In the genomic region with DNA sequence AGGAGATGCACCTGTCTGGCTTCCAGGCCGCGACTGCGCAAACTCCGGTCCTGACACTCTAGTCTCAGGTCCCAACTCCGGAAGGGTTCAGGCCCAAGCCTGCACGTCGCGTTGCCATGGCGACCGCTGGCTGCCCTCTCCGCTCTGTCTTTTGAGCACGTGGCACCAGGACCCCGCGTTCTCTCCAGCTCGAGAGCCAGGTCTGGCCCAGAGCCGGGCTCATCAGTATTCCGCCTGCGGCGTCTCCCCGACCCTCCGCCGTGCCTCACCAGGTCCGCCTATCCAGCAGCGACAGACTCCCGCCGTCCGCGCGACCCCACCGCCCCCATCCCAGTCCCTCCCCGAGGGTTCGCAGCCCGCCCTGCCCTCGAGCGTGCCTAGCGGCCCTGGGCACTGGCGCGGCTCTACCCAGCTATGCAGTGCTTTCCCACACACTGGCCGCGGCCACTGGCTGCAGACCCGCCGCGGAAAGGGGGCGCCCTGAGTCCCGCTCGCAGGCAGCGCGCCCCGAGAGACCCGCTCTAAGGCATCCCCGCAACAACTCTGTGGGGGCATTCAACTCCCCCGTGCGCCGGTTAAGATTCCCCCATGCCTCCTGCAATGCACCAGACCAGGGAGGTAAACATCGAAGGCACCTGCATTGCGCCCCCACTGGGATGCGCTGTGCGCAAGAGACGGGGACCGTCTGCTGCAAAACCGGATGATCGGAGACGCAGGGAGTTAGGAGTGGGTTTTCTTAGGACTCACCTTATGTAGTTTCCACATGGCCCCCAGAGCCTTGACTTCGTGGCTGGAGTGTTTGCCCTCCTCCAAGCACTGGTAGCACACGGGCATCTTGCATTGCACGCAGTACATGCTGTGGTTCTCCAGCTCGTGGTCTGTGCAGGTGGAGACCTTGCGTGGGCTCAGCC, we compare ENCODE assay signal across 8 cellular contexts. TPM values are rescaled to one million over a fixed set of nuclear protein-coding genes. Genes with fewer than 3 reads are reported as not detected.
DNase-seq lines count a peak whose midpoint lies in the region; ATAC-seq, FAIRE-seq and TF ChIP-seq lines count a peak whose summit lies in the region.

No MANE protein-coding gene starts in this region.

- WGBS in H1 (ENCODE audit: extremely low coverage in 1 of 2, insufficient coverage in 1 of 2, insufficient read length in 1 of 2, insufficient replicate concordance in 2 of 2, low coverage in 1 of 2, low lambda C conversion rate in 2 of 2, missing lambda C conversion rate in 1 of 2), 2 experiments = 9% methylated on average over 53 of the region's 68 CpGs; no CpG with 5 or more reads in 1 of the 2 experiments

- H3K27me3 ChIP-seq in H1 (replicated peaks in 1 of 4; ENCODE audit: control insufficient read depth in 3 of 4, extremely low read depth in 1 of 4, insufficient read depth in 3 of 4, low read length in 3 of 4) = peaks cover 19 to 46% (median 28%) of the 10 kb centered on the region in 4 experiments

- H3K9ac ChIP-seq in H1 (replicated peaks in 1 of 4; ENCODE audit: extremely low read depth in 1 of 4, low read depth in 3 of 4, low read length in 3 of 4) = no peak overlapping the region

- H2BK15ac ChIP-seq in H1 (ENCODE audit: low read length) = peak overlapping the region; percentile 9; the same call in 1 of the 2 replicates

- peak; percentile 58 for DNase-seq in GM10266 (ENCODE audit: extremely low spot score)
- DNase-seq in NCI-H2107 (lab: John Stamatoyannopoulos, UW) = peak; percentile 71
- peak; percentile 11 to 13 for DNase-seq in activated CD4-positive, alpha-beta T cell treated with anti-CD3 and anti-CD28 coated beads, Interleukin-2, amount 50 U/mL, for 24 hours (ENCODE audit: low read depth in 1 of 2, low spot score in 1 of 2)
- peak in 1 of 2 experiments; percentile 80 for DNase-seq in H1 (ENCODE audit: low read depth in 1 of 2, low spot score in 2 of 2)
- peak; percentile 40 to 80 (median 56) for DNase-seq in naive thymus-derived CD8-positive, alpha-beta T cell
- DNase-seq in superior temporal gyrus (ENCODE audit: extremely low spot score) = peak; percentile 79
- no peak for DNase-seq in middle frontal gyrus (ENCODE audit: extremely low spot score, low spot score)

- H3K18ac ChIP-seq in H1 (ENCODE audit: extremely low read depth, low read length) = no peak overlapping the region

- H3K9me3 ChIP-seq in H1 (ENCODE audit: insufficient read depth in 2 of 2, low read depth in 1 of 2, low read length in 1 of 2) = no peaks in the 10 kb centered on the region

- peak overlapping the region in 2 of 10 donors; percentile 22 to 68 for H3K27ac Mint-ChIP-seq in naive thymus-derived CD8-positive, alpha-beta T cell

- no peaks in the 10 kb centered on the region for H3K79me1 ChIP-seq in H1 (ENCODE audit: low read depth, low read length)

- TF ChIP-seq CTCF in GM10266 (IDR thresholded peaks at IDR 0.05; ENCODE audit: control insufficient read depth, insufficient read depth, low read depth, missing control alignments) (peak; percentile 48), H1 (IDR thresholded peaks at IDR 0.05; ENCODE audit: control extremely low read depth in 1 of 3, insufficient read depth in 1 of 3, low read depth in 1 of 3, low read length in 3 of 3) (peak; percentile 31 to 60 (median 60))

- no peaks in the 10 kb centered on the region for H3K9me3 Mint-ChIP-seq in naive thymus-derived CD8-positive, alpha-beta T cell

- H3K79me2 ChIP-seq in H1 (ENCODE audit: control insufficient read depth in 1 of 2, insufficient read depth in 2 of 2, low read length in 2 of 2) = no peaks in the 10 kb centered on the region

- peak overlapping the region; percentile 86 to 96 for H3K4me2 ChIP-seq in H1 (ENCODE audit: insufficient read depth in 1 of 2, low read depth in 2 of 2, low read length in 2 of 2)

- H3K23me2 ChIP-seq in H1 (ENCODE audit: low read depth, low read length) = peaks cover 23% of the 10 kb centered on the region; the same call in 1 of the 2 replicates

- H4K20me1 ChIP-seq in H1 (replicated peaks in 1 of 2; ENCODE audit: control insufficient read depth in 1 of 2, insufficient read depth in 2 of 2, low read length in 2 of 2) = peaks cover 3 to 5% of the 10 kb centered on the region in 2 experiments

- H2BK5ac ChIP-seq in H1 (ENCODE audit: low read depth, low read length) = no peak overlapping the region

- H3K4me3 Mint-ChIP-seq in naive thymus-derived CD8-positive, alpha-beta T cell = peak overlapping the region; percentile 87 to 97 (median 92)

- H2BK20ac ChIP-seq in H1 (ENCODE audit: low read length) = no peak overlapping the region

- no peak for FAIRE-seq in H1 (lab: Jason Lieb, UNC)

- no peak overlapping the region for H2AK5ac ChIP-seq in H1 (ENCODE audit: low read depth, low read length)

- no peak overlapping the region for H4K5ac ChIP-seq in H1 (ENCODE audit: insufficient read length, low read depth, low read length)

- no peak overlapping the region; the same call in 1 of the 2 replicates for H2AFZ ChIP-seq in H1 (ENCODE audit: low read length)

- H2BK12ac ChIP-seq in H1 (ENCODE audit: low read depth, low read length) = no peak overlapping the region; the same call in 1 of the 2 replicates

- H3K27me3 Mint-ChIP-seq in naive thymus-derived CD8-positive, alpha-beta T cell = peaks cover 0 to 12% (median 0%) of the 10 kb centered on the region in 5 donors

- H3K4me3 ChIP-seq in H1 (ENCODE audit: extremely low read depth in 1 of 4, insufficient read depth in 2 of 4, low read depth in 3 of 4, low read length in 4 of 4) = peak overlapping the region; percentile 44 to 75 (median 64)

- no peaks in the 10 kb centered on the region for H3K36me3 Mint-ChIP-seq in naive thymus-derived CD8-positive, alpha-beta T cell

- H3K14ac ChIP-seq in H1 (ENCODE audit: insufficient read length) = no peak overlapping the region

- TF ChIP-seq EP300 in H1 (IDR thresholded peaks at IDR 0.05; ENCODE audit: borderline replicate concordance in 1 of 2, low read depth in 2 of 2, low read length in 2 of 2) = no peak

- H3K4ac ChIP-seq in H1 (replicated peaks; ENCODE audit: insufficient read length, low read depth, low read length) = no peak overlapping the region

- CTCF ChIA-PET in H1 (lab: Charles Lee; ENCODE audit: partially characterized antibody) = interaction anchor here (0.6 to 2.1 kb wide), 14 partner anchors 10 to 136 kb away, joined by 3 to 5 read pairs (median 4); no protein-coding TSS in a partner anchor

- TF ChIP-seq POLR2A in H1 (IDR thresholded peaks at IDR 0.05; ENCODE audit: control extremely low read depth in 1 of 2, low read depth in 2 of 2, low read length in 2 of 2) = no peak

- H3K56ac ChIP-seq in H1 (replicated peaks; ENCODE audit: insufficient read length, low read depth, low read length) = no peak overlapping the region

- no peak overlapping the region for H3K23ac ChIP-seq in H1 (ENCODE audit: insufficient read length)

- no peak overlapping the region for H4K91ac ChIP-seq in H1 (replicated peaks; ENCODE audit: insufficient read length, low read length)

- H2BK120ac ChIP-seq in H1 (replicated peaks; ENCODE audit: low read depth, low read length) = no peak overlapping the region

- peak; percentile 30 to 49 for ATAC-seq in naive thymus-derived CD8-positive, alpha-beta T cell
- no peak for ATAC-seq in HG03025 (IDR thresholded peaks at IDR 0.05; ENCODE audit: low FRiP score, unreplicated experiment)

- H3K27ac ChIP-seq in H1 (ENCODE audit: low read depth, low read length) = no peak overlapping the region

- H3K4me1 ChIP-seq in H1 (replicated peaks in 1 of 4; ENCODE audit: control insufficient read depth in 3 of 4, insufficient read depth in 4 of 4, low read length in 3 of 4) = peaks cover 0 to 21% (median 9%) of the 10 kb centered on the region in 4 experiments; a peak in 6 of 7 replicates

- peaks cover 5 to 30% (median 13%) of the 10 kb centered on the region in 4 donors for H3K4me1 Mint-ChIP-seq in naive thymus-derived CD8-positive, alpha-beta T cell

- H4K8ac ChIP-seq in H1 (ENCODE audit: extremely low read depth, insufficient read depth, low read length) = peak overlapping the region; percentile 31

- no peaks in the 10 kb centered on the region for H3K36me3 ChIP-seq in H1 (ENCODE audit: control insufficient read depth in 2 of 4, insufficient read depth in 4 of 4, low read length in 3 of 4)

- TF ChIP-seq RAD21 in H1 (IDR thresholded peaks at IDR 0.05 in 1 of 2, conservative IDR thresholded peaks at IDR 0.05 in 1 of 2; ENCODE audit: low read depth in 2 of 2, low read length in 2 of 2) = peak; percentile 37 to 59

- POLR2A ChIA-PET in H1 (lab: Charles Lee; ENCODE audit: partially characterized antibody) = interaction anchor here (1.0 to 1.4 kb wide), 2 partner anchors 149 to 425 kb away, joined by 3 to 4 read pairs; partner anchors contain the start of genes PYGL and SAV1
- POLR2A ChIA-PET in naive thymus-derived CD8-positive, alpha-beta T cell (lab: Charles Lee) = interaction anchor here (1.1 to 2.9 kb wide), 2 partner anchors 147 to 153 kb away, joined by 3 to 21 read pairs; partner anchors contain the start of gene TMX1

TF ChIP-seq in H1, 55 proteins besides CTCF, POLR2A, EP300 and RAD21 (continues in another document):
- TF ChIP-seq, protein P1, sequence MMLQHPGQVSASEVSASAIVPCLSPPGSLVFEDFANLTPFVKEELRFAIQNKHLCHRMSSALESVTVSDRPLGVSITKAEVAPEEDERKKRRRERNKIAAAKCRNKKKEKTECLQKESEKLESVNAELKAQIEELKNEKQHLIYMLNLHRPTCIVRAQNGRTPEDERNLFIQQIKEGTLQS (IDR thresholded peaks at IDR 0.05; ENCODE audit: insufficient read depth, low read depth, low read length) = no peak
- peak; percentile 92 for TF ChIP-seq E2F6 (IDR thresholded peaks at IDR 0.05)
- TF ChIP-seq RNF2 (IDR thresholded peaks at IDR 0.05; ENCODE audit: borderline replicate concordance, low read depth, low read length, missing control alignments, poor library complexity, severe bottlenecking) = peak; percentile 4
- TF ChIP-seq EZH2 (IDR thresholded peaks at IDR 0.05; ENCODE audit: low read depth, low read length, severe bottlenecking) = peak; percentile 85

RNA-seq across cellular contexts. Expression of gene TRIM9, which starts 1.3 kb away (rescaled TPM):
- total RNA-seq in H1 (2021; fragmentation: NEBNext Ultra II Directional; extraction: Animal tissue kit (Norgen Biotek cat#: 25700)) = 3.8 and 5.4 TPM in 2 replicates
- polyA plus RNA-seq in H1 (2011; rRNA removed) = 2.4 and 2.7 TPM in 2 replicates
- 1.9 TPM for polyA plus RNA-seq in H1 (2011; cell fraction: cytosol; rRNA removed)
- 6.6 TPM for polyA plus RNA-seq in H1 (2011; cell fraction: nucleus; rRNA removed)
- 2.4 to 4.3 TPM (median 3.3 TPM) in 4 replicates for polyA plus RNA-seq in H1 (2012, experiment 1 of 2)
- polyA plus RNA-seq in H1 (2012, experiment 2 of 2) = 0.80 TPM
- 2.0 TPM for polyA plus RNA-seq in H1 (2013, experiment 1 of 2)
- 2.1 TPM for polyA plus RNA-seq in H1 (2013, experiment 2 of 2)
- polyA minus RNA-seq in H1 (2011; rRNA and poly(A)+ RNA removed) = 5.5 and 11.8 TPM in 2 replicates
- 2.2 TPM for polyA minus RNA-seq in H1 (2011; cell fraction: cytosol; rRNA and poly(A)+ RNA removed)
- 12.0 TPM for polyA minus RNA-seq in H1 (2011; cell fraction: nucleus; rRNA and poly(A)+ RNA removed)
- 1 to 10 TPM; 2.2 to 2.8 TPM for total RNA-seq in naive thymus-derived CD8-positive, alpha-beta T cell
- under 1 TPM in 2 of 3 donors, not detected in 1; 0.10 to 0.43 TPM for polyA plus RNA-seq in naive thymus-derived CD8-positive, alpha-beta T cell
